Comparison of ENCODE assay signal across 27 cellular contexts in the genomic region with DNA sequence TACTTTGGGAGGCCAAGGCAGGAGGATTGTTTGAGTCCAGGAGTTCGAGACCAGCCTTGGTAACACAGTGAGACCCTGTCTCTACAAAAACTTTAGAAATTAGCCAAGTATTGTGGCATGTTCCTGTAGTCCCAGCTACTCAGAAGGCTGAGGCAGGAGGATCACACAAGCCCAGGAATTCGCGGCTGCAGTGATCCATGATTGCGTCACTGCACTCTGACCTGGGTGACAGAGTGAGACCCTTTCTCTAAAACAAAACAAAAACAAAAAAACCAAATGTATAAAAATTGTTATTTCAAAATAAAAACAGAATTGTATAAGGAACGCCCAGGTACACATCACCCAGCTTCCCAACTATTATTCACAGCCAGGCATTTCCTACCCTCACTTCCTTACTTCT.
"Had no signal": no experiment of that assay in that cellular context is flagged by ENCODE, and none has a peak within 500 bp of the region (broad histone marks: within the 10 kb centered on the region; RNA-seq: fewer than 3 reads in every experiment).

No MANE protein-coding gene starts in this region.

- H3K4me3 Mint-ChIP-seq: dendritic cell treated with granulocyte-macrophage colony-stimulating factor and Interleukin-4, amounts not matched to agents 40 ng/mL and 50 ng/mL, for 4 days; effector memory CD8-positive, alpha-beta T cell; endodermal cell; mesothelial cell of epicardium had no signal

- H3K4me1 ChIP-seq: colonic mucosa, gastrocnemius medialis, heart right ventricle, left lung, lower lobe of right lung had no signal

- H3K36me3 Mint-ChIP-seq: mesothelial cell of epicardium had no signal

- H3K4me3 ChIP-seq: colonic mucosa, esophagus squamous epithelium, gastrocnemius medialis, heart right ventricle, left lung, lower lobe of right lung, mucosa of descending colon had no signal

- H3K9me3 Mint-ChIP-seq: dendritic cell treated with granulocyte-macrophage colony-stimulating factor and Interleukin-4, amounts not matched to agents 40 ng/mL and 50 ng/mL, for 4 days; effector memory CD8-positive, alpha-beta T cell; endodermal cell; mesothelial cell of epicardium had no signal

- H3K27ac ChIP-seq: colonic mucosa, epithelial cell of prostate, esophagus squamous epithelium, gastrocnemius medialis, heart right ventricle, left lung, lower lobe of right lung had no signal

- ATAC-seq: effector memory CD8-positive, alpha-beta T cell; esophagus mucosa; gastrocnemius medialis; heart right ventricle; left cardiac atrium; left lung; left ventricle myocardium superior; lower lobe of right lung; mucosa of descending colon had no signal

- H3K27ac Mint-ChIP-seq: dendritic cell treated with granulocyte-macrophage colony-stimulating factor and Interleukin-4, amounts not matched to agents 40 ng/mL and 50 ng/mL, for 4 days; effector memory CD8-positive, alpha-beta T cell; endodermal cell; mesothelial cell of epicardium had no signal

- H3K36me3 ChIP-seq: colonic mucosa, esophagus squamous epithelium, gastrocnemius medialis, heart right ventricle, left lung, lower lobe of right lung had no signal

- FAIRE-seq: endometrium, islet of Langerhans, keratinocyte had no signal

- H3K9me3 ChIP-seq: colonic mucosa, esophagus squamous epithelium, gastrocnemius medialis, heart right ventricle, left lung, lower lobe of right lung, mucosa of descending colon had no signal

- DNase-seq: colonic mucosa; cortex of kidney; effector CD8-positive, alpha-beta T cell; effector memory CD8-positive, alpha-beta T cell; endodermal cell; erythroblast; esophagus squamous epithelium; foreskin fibroblast; foreskin melanocyte; gastrocnemius medialis; glutamatergic neuron; head of caudate nucleus; heart right ventricle; hippocampal formation; left cardiac atrium; left lung; left ventricle myocardium superior; lower lobe of right lung; mesenchymal stem cell; mucosa of descending colon had no signal

- H3K27me3 ChIP-seq: colonic mucosa, gastrocnemius medialis had no signal
